In genomic region chr2:230666885-230667712, GRCh38 we compare ENCODE assay signal across 8 cellular contexts. TPM values are rescaled to one million over a fixed set of nuclear protein-coding genes. Genes with fewer than 3 reads are reported as not detected.
A peak's percentile ranks its signal among the peaks of the same experiment; 100 is the strongest.
DNase-seq lines count a peak whose midpoint lies in the region; ATAC-seq and TF ChIP-seq lines count a peak whose summit lies in the region.

No MANE protein-coding gene starts in this region.

- no peaks in the 10 kb centered on the region for H3K9me3 ChIP-seq in MG63
- H3K9me3 ChIP-seq in lung (ENCODE audit: control insufficient read depth in 2 of 2, insufficient read depth in 1 of 2, low read length in 1 of 2): no peaks in the 10 kb centered on the region
- no peaks in the 10 kb centered on the region for H3K9me3 ChIP-seq in HAP-1

- H3K4me3 ChIP-seq in MG63 (no peak overlapping the region), lung (no peak overlapping the region), HAP-1 (no peak overlapping the region)

- in situ Hi-C loops in HAP-1 (cut with MboI; ENCODE audit: low sequenced_read_pairs): no loop called here

- peak; percentile 61 for ATAC-seq in lung (ENCODE audit: insufficient read depth, low FRiP score)

- peak; percentile 88 for DNase-seq in CD1c-positive myeloid dendritic cell (ENCODE audit: extremely low spot score)
- peak; percentile 71 for DNase-seq in MG63
- peak; percentile 35 for DNase-seq in amniotic epithelial cell (ENCODE audit: low read depth)
- no peak for DNase-seq in lung (ENCODE audit: low spot score)
- no peak for DNase-seq in occipital lobe (lab: John Stamatoyannopoulos, UW)
- DNase-seq in NCI-H2196 (lab: John Stamatoyannopoulos, UW; ENCODE audit: unreplicated experiment): no peak
- DNase-seq in NCI-H2081 treated with DMSO at 0.1 percent for 48 hours (lab: John Stamatoyannopoulos, UW): no peak
- DNase-seq in HAP-1 (ENCODE audit: low spot score in 2 of 2): no peak

- 63 to 69% methylated on average over 9 of the region's 9 CpGs for WGBS in lung, 2 donors

- TF ChIP-seq CTCF in lung (IDR thresholded peaks at IDR 0.05; ENCODE audit: control extremely low read depth, extremely low read depth): no peak

- H3K27me3 ChIP-seq in MG63 (no peaks in the 10 kb centered on the region), lung (ENCODE audit: control insufficient read depth, insufficient read depth) (no peaks in the 10 kb centered on the region), HAP-1 (ENCODE audit: low read depth) (no peaks in the 10 kb centered on the region)

- H3K36me3 ChIP-seq in MG63 (no peaks in the 10 kb centered on the region), lung (ENCODE audit: control insufficient read depth in 2 of 2, insufficient read depth in 2 of 2, low read length in 2 of 2) (no peaks in the 10 kb centered on the region), HAP-1 (replicated peaks) (no peaks in the 10 kb centered on the region)

- H3K4me1 ChIP-seq in lung (ENCODE audit: control insufficient read depth in 2 of 2, insufficient read depth in 2 of 2, low read length in 2 of 2) (peaks cover 0 to 10% of the 10 kb centered on the region in 2 donors), HAP-1 (no peaks in the 10 kb centered on the region)

- peak overlapping the region in 1 of 2 donors; percentile 28 for H3K27ac ChIP-seq in lung (ENCODE audit: low read depth in 1 of 2, low read length in 1 of 2)

RNA-seq across cellular contexts. Expression of gene CAB39, which starts 45.5 kb away (rescaled TPM):
- total RNA-seq in MG63 (2014; rRNA removed; shearing (Covaris generic); ENCODE audit: low replicate concordance): 31.8 and 34.2 TPM in 2 replicates
- 100 to 1,000 TPM in 1 of 2 donors, 10 to 100 TPM in 1; 69.1 to 123 TPM for total RNA-seq in lung
- polyA plus RNA-seq in lung: 10 to 100 TPM; 19.4 to 45.1 TPM
- total RNA-seq in occipital lobe: 149 TPM

Comparison
In these comparisons a context has a peak if more than half of its experiments do, and no peak if none do; other contexts are left out.
1. DNase-seq: peak in CD1c-positive myeloid dendritic cell (single experiment), MG63 (single experiment) and amniotic epithelial cell (single experiment); none in lung (single experiment), occipital lobe (single experiment), NCI-H2196 (single experiment), NCI-H2081 treated with DMSO at 0.1 percent for 48 hours (single experiment) and HAP-1 (0 of 2).